In genomic region chr22:42299586-42300285, GRCh38 we compare ENCODE assay signal across 8 cellular contexts. TPM values are rescaled to one million over a fixed set of nuclear protein-coding genes. Genes with fewer than 3 reads are reported as not detected.
DNase-seq lines count a peak whose midpoint lies in the region; ATAC-seq and TF ChIP-seq lines count a peak whose summit lies in the region.

No MANE protein-coding gene starts in this region.

- H3K4me1 Mint-ChIP-seq in dendritic cell treated with granulocyte-macrophage colony-stimulating factor and Interleukin-4, amounts not matched to agents 40 ng/mL and 50 ng/mL, for 4 days (ENCODE audit: low read depth) = peaks cover 57% of the 10 kb centered on the region

- ATAC-seq in HG02571 (IDR thresholded peaks at IDR 0.05; ENCODE audit: unreplicated experiment) = no peak
- ATAC-seq in esophagus mucosa = no peak

- DNase-seq in GM20000 (ENCODE audit: low spot score) (peak; percentile 54), T-helper 1 cell (peak; percentile 55 to 68 (median 63)), smooth muscle cell (lab: John Stamatoyannopoulos, UW; ENCODE audit: unreplicated experiment) (no peak), DMS 273 treated with DMSO at 0.1 percent for 48 hours (lab: John Stamatoyannopoulos, UW) (no peak), GM10248 (ENCODE audit: extremely low spot score) (no peak)

- CTCF ChIA-PET in GM10248 (lab: Yijun Ruan, JAX) = no interaction called here

- peaks cover 29% of the 10 kb centered on the region for H3K4me1 ChIP-seq in smooth muscle cell (ENCODE audit: low read depth)

- H3K27ac Mint-ChIP-seq in dendritic cell treated with granulocyte-macrophage colony-stimulating factor and Interleukin-4, amounts not matched to agents 40 ng/mL and 50 ng/mL, for 4 days = peak overlapping the region; percentile 41

- no peak for TF ChIP-seq CTCF in GM20000 (IDR thresholded peaks at IDR 0.05; ENCODE audit: extremely low read depth, missing control alignments)
- no peak for TF ChIP-seq CTCF in smooth muscle cell (IDR thresholded peaks at IDR 0.05; ENCODE audit: borderline replicate concordance, insufficient read depth, poor library complexity, severe bottlenecking)
- TF ChIP-seq CTCF in GM10248 (IDR thresholded peaks at IDR 0.05; ENCODE audit: control extremely low read depth, extremely low read depth, low read depth, missing control alignments) = no peak

- no peaks in the 10 kb centered on the region for H3K9me3 ChIP-seq in smooth muscle cell (replicated peaks; ENCODE audit: low read depth)

- H4K20me1 ChIP-seq in smooth muscle cell (ENCODE audit: low read depth) = peaks cover 49% of the 10 kb centered on the region

- H3K36me3 Mint-ChIP-seq in dendritic cell treated with granulocyte-macrophage colony-stimulating factor and Interleukin-4, amounts not matched to agents 40 ng/mL and 50 ng/mL, for 4 days (ENCODE audit: low read depth) = no peaks in the 10 kb centered on the region

- WGBS in smooth muscle cell (ENCODE audit: low lambda C conversion rate) = 14% methylated on average over 16 of the region's 19 CpGs

- peak overlapping the region; percentile 76 for H3K4me2 ChIP-seq in smooth muscle cell

- H3K27ac ChIP-seq in smooth muscle cell (ENCODE audit: low read depth) = no peak overlapping the region

- H3F3A ChIP-seq in smooth muscle cell (ENCODE audit: low read depth) = no peaks in the 10 kb centered on the region

- no peak overlapping the region for H3K9ac ChIP-seq in smooth muscle cell (ENCODE audit: low read depth)

- POLR2A ChIA-PET in GM10248 (lab: Yijun Ruan, JAX) = no interaction called here

- H3K36me3 ChIP-seq in smooth muscle cell (ENCODE audit: low read depth) = no peaks in the 10 kb centered on the region

- no peaks in the 10 kb centered on the region for H3K9me3 Mint-ChIP-seq in dendritic cell treated with granulocyte-macrophage colony-stimulating factor and Interleukin-4, amounts not matched to agents 40 ng/mL and 50 ng/mL, for 4 days

- H3K79me2 ChIP-seq in smooth muscle cell (ENCODE audit: low read depth) = no peaks in the 10 kb centered on the region

- H3K4me3 Mint-ChIP-seq in dendritic cell treated with granulocyte-macrophage colony-stimulating factor and Interleukin-4, amounts not matched to agents 40 ng/mL and 50 ng/mL, for 4 days = peak overlapping the region; percentile 41

- no peak overlapping the region for H2AFZ ChIP-seq in smooth muscle cell (ENCODE audit: low read depth)

- peaks cover 13% of the 10 kb centered on the region for H3K27me3 ChIP-seq in smooth muscle cell (ENCODE audit: low read depth)

- intact Hi-C loops in dendritic cell treated with granulocyte-macrophage colony-stimulating factor and Interleukin-4, amounts not matched to agents 40 ng/mL and 50 ng/mL, for 4 days (cut with micrococcal nuclease) = no loop called here

- H3K4me3 ChIP-seq in smooth muscle cell = no peak overlapping the region

- H3K27me3 Mint-ChIP-seq in dendritic cell treated with granulocyte-macrophage colony-stimulating factor and Interleukin-4, amounts not matched to agents 40 ng/mL and 50 ng/mL, for 4 days = peaks cover 25% of the 10 kb centered on the region

RNA-seq across cellular contexts. Expression of gene TCF20, which starts 29.3 kb away (rescaled TPM):
- 23.3 and 26.8 TPM in 2 replicates for total RNA-seq in smooth muscle cell
- polyA plus RNA-seq in smooth muscle cell = 3.4 and 3.7 TPM in 2 replicates
- 40.7 TPM for total RNA-seq in esophagus mucosa

Comparison
In these comparisons a context has a peak if more than half of its experiments do, and no peak if none do; other contexts are left out.
1. DNase-seq: peak in GM20000 (single experiment) and T-helper 1 cell (5 of 5); none in smooth muscle cell (single experiment), DMS 273 treated with DMSO at 0.1 percent for 48 hours (single experiment) and GM10248 (single experiment).